Comparison of ENCODE assay signal across 1 cellular context in genomic region chr19:10517760-10518443, GRCh38.
TF ChIP-seq lines count a peak whose summit lies in the region.

No MANE protein-coding gene starts in this region.

TF ChIP-seq in GM12878, 131 proteins besides CTCF, POLR2A, EP300 and RAD21:
- TF ChIP-seq USF2 (IDR thresholded peaks at IDR 0.05; ENCODE audit: borderline replicate concordance, low read depth, low read length) = no peak
- no peak for TF ChIP-seq ZNF207 (IDR thresholded peaks at IDR 0.05; ENCODE audit: borderline replicate concordance)
- 0 out of 3 replicates have a peak, but pooled peaks of 1 of the 2 experiments have one; percentile 20 for TF ChIP-seq EGR1 (IDR thresholded peaks at IDR 0.05; ENCODE audit: borderline replicate concordance in 1 of 2, low read depth in 2 of 2, low read length in 2 of 2)
